Comparison of ENCODE assay signal across 1 cellular context in the genomic region with DNA sequence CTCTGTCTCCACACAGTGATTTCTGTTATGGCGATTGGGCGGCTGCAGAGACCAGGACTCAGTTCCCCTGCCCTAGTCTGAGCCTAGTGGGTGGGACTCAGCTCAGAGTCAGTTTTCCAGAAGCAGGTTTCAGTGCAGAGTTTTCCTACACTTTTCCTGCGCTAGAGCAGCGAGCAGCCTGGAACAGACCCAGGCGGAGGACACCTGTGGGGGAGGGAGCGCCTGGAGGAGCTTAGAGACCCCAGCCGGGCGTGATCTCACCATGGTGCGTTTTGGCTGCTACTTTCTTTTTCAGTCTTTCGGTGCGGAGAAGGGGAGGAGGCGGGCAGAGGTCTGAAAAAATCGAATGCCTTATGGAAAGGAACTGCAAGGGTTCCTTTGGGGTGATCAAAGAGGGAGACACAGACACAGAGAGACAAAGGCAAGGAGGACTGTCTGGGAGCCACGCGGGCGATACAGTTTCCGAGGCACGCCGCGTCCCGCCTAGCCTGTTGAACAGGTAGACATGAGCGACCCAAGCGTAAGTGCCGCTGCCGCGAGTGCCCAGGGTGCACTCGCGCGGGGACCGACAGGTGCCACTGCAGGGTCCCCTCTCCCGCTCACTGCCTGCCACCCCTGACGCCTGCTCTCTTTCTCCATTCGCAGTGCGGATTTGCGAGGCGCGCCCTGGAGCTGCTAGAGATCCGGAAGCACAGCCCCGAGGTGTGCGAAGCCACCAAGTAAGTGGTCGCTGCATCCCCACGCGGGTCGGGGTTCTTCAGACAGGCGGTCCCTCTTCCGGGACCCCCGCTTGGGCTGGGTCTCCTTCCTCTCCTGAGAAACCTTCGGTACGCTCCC.
A peak's percentile ranks its signal among the peaks of the same experiment; 100 is the strongest.
TF ChIP-seq lines count a peak whose summit lies in the region.

A gene with protein sequence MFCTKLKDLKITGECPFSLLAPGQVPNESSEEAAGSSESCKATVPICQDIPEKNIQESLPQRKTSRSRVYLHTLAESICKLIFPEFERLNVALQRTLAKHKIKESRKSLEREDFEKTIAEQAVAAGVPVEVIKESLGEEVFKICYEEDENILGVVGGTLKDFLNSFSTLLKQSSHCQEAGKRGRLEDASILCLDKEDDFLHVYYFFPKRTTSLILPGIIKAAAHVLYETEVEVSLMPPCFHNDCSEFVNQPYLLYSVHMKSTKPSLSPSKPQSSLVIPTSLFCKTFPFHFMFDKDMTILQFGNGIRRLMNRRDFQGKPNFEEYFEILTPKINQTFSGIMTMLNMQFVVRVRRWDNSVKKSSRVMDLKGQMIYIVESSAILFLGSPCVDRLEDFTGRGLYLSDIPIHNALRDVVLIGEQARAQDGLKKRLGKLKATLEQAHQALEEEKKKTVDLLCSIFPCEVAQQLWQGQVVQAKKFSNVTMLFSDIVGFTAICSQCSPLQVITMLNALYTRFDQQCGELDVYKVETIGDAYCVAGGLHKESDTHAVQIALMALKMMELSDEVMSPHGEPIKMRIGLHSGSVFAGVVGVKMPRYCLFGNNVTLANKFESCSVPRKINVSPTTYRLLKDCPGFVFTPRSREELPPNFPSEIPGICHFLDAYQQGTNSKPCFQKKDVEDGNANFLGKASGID (plus strand): TSS at position 148 of the 837 bp plus-strand sequence. CDS start 30,020 bp downstream, outside the sequence.

TF ChIP-seq in HEK293, 187 proteins besides CTCF, POLR2A, EP300 and RAD21 (continued from another document):
- TF ChIP-seq, protein P1, sequence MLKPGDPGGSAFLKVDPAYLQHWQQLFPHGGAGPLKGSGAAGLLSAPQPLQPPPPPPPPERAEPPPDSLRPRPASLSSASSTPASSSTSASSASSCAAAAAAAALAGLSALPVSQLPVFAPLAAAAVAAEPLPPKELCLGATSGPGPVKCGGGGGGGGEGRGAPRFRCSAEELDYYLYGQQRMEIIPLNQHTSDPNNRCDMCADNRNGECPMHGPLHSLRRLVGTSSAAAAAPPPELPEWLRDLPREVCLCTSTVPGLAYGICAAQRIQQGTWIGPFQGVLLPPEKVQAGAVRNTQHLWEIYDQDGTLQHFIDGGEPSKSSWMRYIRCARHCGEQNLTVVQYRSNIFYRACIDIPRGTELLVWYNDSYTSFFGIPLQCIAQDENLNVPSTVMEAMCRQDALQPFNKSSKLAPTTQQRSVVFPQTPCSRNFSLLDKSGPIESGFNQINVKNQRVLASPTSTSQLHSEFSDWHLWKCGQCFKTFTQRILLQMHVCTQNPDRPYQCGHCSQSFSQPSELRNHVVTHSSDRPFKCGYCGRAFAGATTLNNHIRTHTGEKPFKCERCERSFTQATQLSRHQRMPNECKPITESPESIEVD (tag by site-specific recombination; IDR thresholded peaks at IDR 0.05) = no peak
- TF ChIP-seq ZNF76 (tag by site-specific recombination; IDR thresholded peaks at IDR 0.05; ENCODE audit: borderline replicate concordance, low read depth) = no peak
- 0 out of 2 replicates have a peak, but pooled peaks have one; percentile 24 for TF ChIP-seq KLF16 (tag by site-specific recombination; IDR thresholded peaks at IDR 0.05)
- TF ChIP-seq OVOL3 (tag by site-specific recombination; IDR thresholded peaks at IDR 0.05) = no peak
- no peak for TF ChIP-seq ZIC2 (tag by site-specific recombination; IDR thresholded peaks at IDR 0.05)
- no peak for TF ChIP-seq ZNF654 (tag by site-specific recombination; IDR thresholded peaks at IDR 0.05; ENCODE audit: low read depth)
- TF ChIP-seq ZNF561 (tag by site-specific recombination; IDR thresholded peaks at IDR 0.05; ENCODE audit: borderline replicate concordance) = no peak
- no peak for TF ChIP-seq ZNF548 (tag by site-specific recombination; IDR thresholded peaks at IDR 0.05)
- TF ChIP-seq, protein P2, sequence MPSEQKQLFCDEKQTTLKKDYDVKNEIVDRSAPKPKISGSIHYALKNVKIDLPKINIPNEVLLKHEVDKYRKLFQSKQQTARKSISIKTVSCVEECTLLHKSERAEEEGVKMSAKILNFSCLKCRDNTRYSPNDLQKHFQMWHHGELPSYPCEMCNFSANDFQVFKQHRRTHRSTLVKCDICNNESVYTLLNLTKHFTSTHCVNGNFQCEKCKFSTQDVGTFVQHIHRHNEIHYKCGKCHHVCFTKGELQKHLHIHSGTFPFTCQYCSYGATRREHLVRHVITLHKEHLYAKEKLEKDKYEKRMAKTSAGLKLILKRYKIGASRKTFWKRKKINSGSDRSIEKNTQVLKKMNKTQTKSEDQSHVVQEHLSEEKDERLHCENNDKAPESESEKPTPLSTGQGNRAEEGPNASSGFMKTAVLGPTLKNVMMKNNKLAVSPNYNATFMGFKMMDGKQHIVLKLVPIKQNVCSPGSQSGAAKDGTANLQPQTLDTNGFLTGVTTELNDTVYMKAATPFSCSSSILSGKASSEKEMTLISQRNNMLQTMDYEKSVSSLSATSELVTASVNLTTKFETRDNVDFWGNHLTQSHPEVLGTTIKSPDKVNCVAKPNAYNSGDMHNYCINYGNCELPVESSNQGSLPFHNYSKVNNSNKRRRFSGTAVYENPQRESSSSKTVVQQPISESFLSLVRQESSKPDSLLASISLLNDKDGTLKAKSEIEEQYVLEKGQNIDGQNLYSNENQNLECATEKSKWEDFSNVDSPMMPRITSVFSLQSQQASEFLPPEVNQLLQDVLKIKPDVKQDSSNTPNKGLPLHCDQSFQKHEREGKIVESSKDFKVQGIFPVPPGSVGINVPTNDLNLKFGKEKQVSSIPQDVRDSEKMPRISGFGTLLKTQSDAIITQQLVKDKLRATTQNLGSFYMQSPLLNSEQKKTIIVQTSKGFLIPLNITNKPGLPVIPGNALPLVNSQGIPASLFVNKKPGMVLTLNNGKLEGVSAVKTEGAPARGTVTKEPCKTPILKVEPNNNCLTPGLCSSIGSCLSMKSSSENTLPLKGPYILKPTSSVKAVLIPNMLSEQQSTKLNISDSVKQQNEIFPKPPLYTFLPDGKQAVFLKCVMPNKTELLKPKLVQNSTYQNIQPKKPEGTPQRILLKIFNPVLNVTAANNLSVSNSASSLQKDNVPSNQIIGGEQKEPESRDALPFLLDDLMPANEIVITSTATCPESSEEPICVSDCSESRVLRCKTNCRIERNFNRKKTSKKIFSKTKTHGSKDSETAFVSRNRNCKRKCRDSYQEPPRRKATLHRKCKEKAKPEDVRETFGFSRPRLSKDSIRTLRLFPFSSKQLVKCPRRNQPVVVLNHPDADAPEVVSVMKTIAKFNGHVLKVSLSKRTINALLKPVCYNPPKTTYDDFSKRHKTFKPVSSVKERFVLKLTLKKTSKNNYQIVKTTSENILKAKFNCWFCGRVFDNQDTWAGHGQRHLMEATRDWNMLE (tag by site-specific recombination; conservative IDR thresholded peaks at IDR 0.05; ENCODE audit: low read depth) = no peak
- no peak for TF ChIP-seq ZNF350 (tag by site-specific recombination; IDR thresholded peaks at IDR 0.05)
- no peak for TF ChIP-seq HOXC10 (CRISPR knock-in tag; IDR thresholded peaks at IDR 0.05)
- TF ChIP-seq, protein P3, sequence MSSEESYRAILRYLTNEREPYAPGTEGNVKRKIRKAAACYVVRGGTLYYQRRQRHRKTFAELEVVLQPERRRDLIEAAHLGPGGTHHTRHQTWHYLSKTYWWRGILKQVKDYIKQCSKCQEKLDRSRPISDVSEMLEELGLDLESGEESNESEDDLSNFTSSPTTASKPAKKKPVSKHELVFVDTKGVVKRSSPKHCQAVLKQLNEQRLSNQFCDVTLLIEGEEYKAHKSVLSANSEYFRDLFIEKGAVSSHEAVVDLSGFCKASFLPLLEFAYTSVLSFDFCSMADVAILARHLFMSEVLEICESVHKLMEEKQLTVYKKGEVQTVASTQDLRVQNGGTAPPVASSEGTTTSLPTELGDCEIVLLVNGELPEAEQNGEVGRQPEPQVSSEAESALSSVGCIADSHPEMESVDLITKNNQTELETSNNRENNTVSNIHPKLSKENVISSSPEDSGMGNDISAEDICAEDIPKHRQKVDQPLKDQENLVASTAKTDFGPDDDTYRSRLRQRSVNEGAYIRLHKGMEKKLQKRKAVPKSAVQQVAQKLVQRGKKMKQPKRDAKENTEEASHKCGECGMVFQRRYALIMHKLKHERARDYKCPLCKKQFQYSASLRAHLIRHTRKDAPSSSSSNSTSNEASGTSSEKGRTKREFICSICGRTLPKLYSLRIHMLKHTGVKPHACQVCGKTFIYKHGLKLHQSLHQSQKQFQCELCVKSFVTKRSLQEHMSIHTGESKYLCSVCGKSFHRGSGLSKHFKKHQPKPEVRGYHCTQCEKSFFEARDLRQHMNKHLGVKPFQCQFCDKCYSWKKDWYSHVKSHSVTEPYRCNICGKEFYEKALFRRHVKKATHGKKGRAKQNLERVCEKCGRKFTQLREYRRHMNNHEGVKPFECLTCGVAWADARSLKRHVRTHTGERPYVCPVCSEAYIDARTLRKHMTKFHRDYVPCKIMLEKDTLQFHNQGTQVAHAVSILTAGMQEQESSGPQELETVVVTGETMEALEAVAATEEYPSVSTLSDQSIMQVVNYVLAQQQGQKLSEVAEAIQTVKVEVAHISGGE (tag by site-specific recombination; conservative IDR thresholded peaks at IDR 0.05; ENCODE audit: low read depth) = peak; percentile 16; the same call in 1 of the 2 replicates
- TF ChIP-seq EGR2 (tag by site-specific recombination; IDR thresholded peaks at IDR 0.05; ENCODE audit: low read depth) = no peak
TF ChIP-seq in HEK293: peak in this region for 24.
